Comparison of ENCODE assay signal across 8 cellular contexts in the genomic region with DNA sequence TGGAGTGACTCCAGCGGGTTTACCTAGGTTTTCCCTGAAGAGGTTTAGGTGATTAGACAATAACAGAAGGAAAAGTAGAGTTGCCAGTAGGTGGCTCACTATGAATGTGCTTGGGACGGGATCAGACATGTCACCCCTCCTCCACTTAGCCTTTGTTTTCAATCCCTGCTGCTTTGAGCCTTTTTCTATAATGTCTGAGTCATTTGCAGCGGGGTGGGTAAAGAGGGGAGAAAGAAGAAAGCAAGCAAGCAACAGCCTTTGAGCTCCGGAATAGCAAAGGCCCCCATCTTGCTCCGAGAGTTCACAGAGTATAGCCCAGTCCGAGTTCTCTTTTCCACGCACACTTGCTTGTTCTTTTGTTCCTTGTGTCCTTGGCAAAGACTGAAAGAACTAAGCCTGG.
DNase-seq lines count a peak whose midpoint lies in the region; ATAC-seq and TF ChIP-seq lines count a peak whose summit lies in the region.

No MANE protein-coding gene starts in this region.

- H3K9me3 ChIP-seq in HCT116 (ENCODE audit: control insufficient read depth in 1 of 2, insufficient read depth in 1 of 2, low read depth in 1 of 2, low read length in 2 of 2) (no peaks in the 10 kb centered on the region; a peak in 1 of 4 replicates), uterus (no peaks in the 10 kb centered on the region)

- H3K36me3 ChIP-seq in HCT116 (ENCODE audit: control insufficient read depth in 1 of 2, insufficient read depth in 2 of 2, low read length in 2 of 2) (no peaks in the 10 kb centered on the region), uterus (no peaks in the 10 kb centered on the region)

- intact Hi-C loops in HCT116 (cut with micrococcal nuclease) = loop anchor here (5.0 kb wide), 1 partner anchor 1100 kb away; no protein-coding TSS in a partner anchor
- intact Hi-C loops in uterus (cut with DNase I; ENCODE audit: low total_unique reads) = no loop called here

- H3K4me3 Mint-ChIP-seq in type B pancreatic cell = peak overlapping the region; percentile 82

- no peaks in the 10 kb centered on the region for H4K20me1 ChIP-seq in HCT116 (ENCODE audit: insufficient read depth)

- H3K4me1 ChIP-seq in HCT116 (ENCODE audit: control insufficient read depth in 1 of 2, insufficient read depth in 2 of 2, low read length in 2 of 2) (peaks cover 0 to 8% of the 10 kb centered on the region in 2 experiments; a peak in 1 of 4 replicates), uterus (no peaks in the 10 kb centered on the region)

- H3K27me3 ChIP-seq in HCT116 (ENCODE audit: insufficient read depth, low read length) (no peaks in the 10 kb centered on the region), uterus (no peaks in the 10 kb centered on the region)

- H3K4me1 Mint-ChIP-seq in type B pancreatic cell (ENCODE audit: unreplicated experiment) = peaks cover 19% of the 10 kb centered on the region

- CTCF ChIA-PET in HCT116 (lab: Charles Lee) = no interaction called here

- peak overlapping the region; percentile 85 for H3K27ac Mint-ChIP-seq in type B pancreatic cell

- RAD21 ChIA-PET in HCT116 (lab: Charles Lee; ENCODE audit: low non-redundant PET in 1 of 2, low total read pairs in 2 of 2, uncharacterized antibody in 2 of 2, unreplicated experiment in 2 of 2) = no interaction called here

- TF ChIP-seq CTCF in HCT116 (IDR thresholded peaks at IDR 0.05 in 2 of 3, conservative IDR thresholded peaks at IDR 0.05 in 1 of 3; ENCODE audit: borderline replicate concordance in 1 of 3, insufficient read depth in 1 of 3, low read depth in 2 of 3, low read length in 2 of 3) (peak; percentile 23 to 51 (median 43); a peak in 5 of 6 replicates), coronary artery (IDR thresholded peaks at IDR 0.05) (no peak), type B pancreatic cell (conservative IDR thresholded peaks at IDR 0.05) (peak; percentile 75), uterus (IDR thresholded peaks at IDR 0.05) (peak in 2 of 4 experiments; percentile 26 to 35)

- no peaks in the 10 kb centered on the region for H3K79me2 ChIP-seq in HCT116 (ENCODE audit: insufficient read depth, low read length)

- H3K27ac ChIP-seq in HCT116 (ENCODE audit: low read depth, low read length) = no peak overlapping the region
- no peak overlapping the region for H3K27ac ChIP-seq in coronary artery
- H3K27ac ChIP-seq in uterus = no peak overlapping the region

- peak overlapping the region; percentile 33; the same call in 1 of the 2 replicates for H3K4me2 ChIP-seq in HCT116 (ENCODE audit: low read length)

- DNase-seq in HCT116 (ENCODE audit: low read depth, low spot score) (peak; percentile 29), NCI-H748 (lab: John Stamatoyannopoulos, UW; ENCODE audit: unreplicated experiment) (peak; percentile 90), coronary artery (ENCODE audit: low spot score) (no peak), left kidney (ENCODE audit: low read depth, low spot score) (peak; percentile 95), type B pancreatic cell (ENCODE audit: extremely low spot score, unreplicated experiment) (no peak), uterus (no peak)

- peak; percentile 93 for ATAC-seq in HCT116
- no peak for ATAC-seq in GM19328 (IDR thresholded peaks at IDR 0.05; ENCODE audit: unreplicated experiment)
- ATAC-seq in GM21526 (IDR thresholded peaks at IDR 0.05; ENCODE audit: low FRiP score, unreplicated experiment) = no peak

- POLR2A ChIA-PET in HCT116 (lab: Charles Lee) = no interaction called here

- H3K9ac ChIP-seq in HCT116 (ENCODE audit: low read length) = no peak overlapping the region

- H2AFZ ChIP-seq in HCT116 (ENCODE audit: low read depth, low read length, poor library complexity, severe bottlenecking) = peak overlapping the region; percentile 80

- TF ChIP-seq RAD21 in HCT116 (IDR thresholded peaks at IDR 0.05; ENCODE audit: low read depth) = peak; percentile 73

- H3K9me3 Mint-ChIP-seq in type B pancreatic cell = no peaks in the 10 kb centered on the region

- H3K9me2 ChIP-seq in HCT116 (ENCODE audit: insufficient read depth) = no peaks in the 10 kb centered on the region

- H3K36me3 Mint-ChIP-seq in type B pancreatic cell = no peaks in the 10 kb centered on the region

- no TSS peak for BruUV-seq in HCT116 (replicated peaks; lab: Mats Ljungman, UMichigan)

- TF ChIP-seq POLR2A in HCT116 (IDR thresholded peaks at IDR 0.05; ENCODE audit: borderline replicate concordance, extremely low read depth, insufficient read depth, insufficient read length) = no peak
- no peak for TF ChIP-seq POLR2A in uterus (IDR thresholded peaks at IDR 0.05)

- H3K4me3 ChIP-seq in HCT116 (replicated peaks in 1 of 2; ENCODE audit: low read depth in 1 of 2, low read length in 2 of 2) (no peak overlapping the region), coronary artery (peak overlapping the region; percentile 49), uterus (peak overlapping the region in 1 of 2 donors; percentile 11)

- no peaks in the 10 kb centered on the region for H3K27me3 Mint-ChIP-seq in type B pancreatic cell

TF ChIP-seq in HCT116, 20 proteins besides CTCF, POLR2A, EP300 and RAD21:
- TF ChIP-seq TCF7L2 (IDR thresholded peaks at IDR 0.05; ENCODE audit: borderline replicate concordance, extremely low read depth, insufficient read depth, insufficient read length) (peak; percentile 50), SIN3A (IDR thresholded peaks at IDR 0.05; ENCODE audit: low read depth) (no peak)
TF ChIP-seq in HCT116: peak in this region for 1.

Comparison
In these comparisons a context has a peak if more than half of its experiments do, and no peak if none do; other contexts are left out.
1. DNase-seq: peak in HCT116 (single experiment), NCI-H748 (single experiment) and left kidney (single experiment); none in coronary artery (single experiment), type B pancreatic cell (single experiment) and uterus (0 of 2).